10 cellular contexts compared by ENCODE assay signal in the genomic region with DNA sequence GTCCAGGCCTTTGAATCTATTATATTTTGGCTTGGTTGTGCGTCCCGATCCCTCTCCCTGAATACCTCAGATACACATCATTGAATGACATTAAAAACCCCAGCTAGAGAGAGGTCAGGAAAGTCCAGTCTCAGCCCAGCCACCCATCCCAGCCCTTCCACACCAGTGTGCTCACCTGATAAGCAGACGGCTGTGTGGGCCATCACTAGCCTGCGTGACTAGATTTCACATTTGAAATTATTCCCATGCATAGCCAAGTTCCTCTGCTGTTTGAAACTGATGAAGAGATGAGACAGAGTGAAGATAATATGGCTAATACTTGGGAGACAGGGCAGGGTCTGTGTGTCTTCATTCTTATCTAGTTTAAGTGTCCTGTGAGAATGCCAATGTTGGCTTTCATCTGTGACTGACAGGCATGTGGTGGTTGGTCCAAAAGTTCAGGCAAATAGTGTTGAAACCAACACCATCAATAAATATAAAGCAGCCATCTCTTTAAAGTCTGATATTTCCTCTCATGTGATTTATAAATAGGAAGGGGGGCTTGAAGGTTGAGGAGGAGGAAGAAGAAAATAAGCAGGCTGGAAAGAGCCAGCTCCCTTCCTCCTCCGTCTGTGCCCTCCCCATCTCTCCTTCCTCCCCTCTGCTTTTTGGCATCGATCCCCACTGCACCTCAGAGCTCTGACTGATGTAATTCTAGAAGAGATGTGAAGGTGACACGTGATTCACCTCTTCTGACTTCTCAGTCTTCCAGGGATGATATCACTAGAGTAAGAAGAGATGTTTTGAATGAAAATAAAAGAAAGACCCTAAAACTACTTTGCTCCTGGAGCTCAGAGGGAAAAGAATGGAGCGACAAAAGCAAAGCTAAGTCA. TPM values are rescaled to one million over a fixed set of nuclear protein-coding genes. Genes with fewer than 3 reads are reported as not detected.
DNase-seq lines count a peak whose midpoint lies in the region; ATAC-seq and TF ChIP-seq lines count a peak whose summit lies in the region.
"Had no signal": no experiment of that assay in that cellular context is flagged by ENCODE, and none has a peak within 500 bp of the region (broad histone marks: within the 10 kb centered on the region; RNA-seq: fewer than 3 reads in every experiment).

No MANE protein-coding gene starts in this region.

- no peak for TF ChIP-seq EP300 in Ishikawa (IDR thresholded peaks at IDR 0.05; ENCODE audit: borderline replicate concordance)

- peaks cover 48% of the 10 kb centered on the region for H3K4me1 Mint-ChIP-seq in mesothelial cell of epicardium
- H3K4me1 Mint-ChIP-seq in naive thymus-derived CD4-positive, alpha-beta T cell = peaks cover 19 to 32% (median 25%) of the 10 kb centered on the region in 7 donors

- H3K27ac ChIP-seq in VCaP = peak overlapping the region; percentile 67
- H3K27ac ChIP-seq in naive thymus-derived CD4-positive, alpha-beta T cell (ENCODE audit: low read depth, low read length) = no peak overlapping the region

- in situ Hi-C loops in Caki2 (cut with HindIII; ENCODE audit: low pct_unique_long_range_greater_than_20kb, low sequenced_read_pairs) = no loop called here

- intact Hi-C loops in naive thymus-derived CD4-positive, alpha-beta T cell (cut with micrococcal nuclease) = no loop called here

- CTCF ChIA-PET in naive thymus-derived CD4-positive, alpha-beta T cell (lab: Charles Lee) = interaction anchor here (0.6 to 1.7 kb wide), 3 partner anchors 14 to 68 kb away, joined by 3 to 5 read pairs (median 3); a partner anchor contains a TSS

- no peaks in the 10 kb centered on the region for H3K36me3 Mint-ChIP-seq in mesothelial cell of epicardium
- H3K36me3 Mint-ChIP-seq in naive thymus-derived CD4-positive, alpha-beta T cell = no peaks in the 10 kb centered on the region

- H3K27ac Mint-ChIP-seq in mesothelial cell of epicardium = peak overlapping the region; percentile 51
- no peak overlapping the region for H3K27ac Mint-ChIP-seq in naive thymus-derived CD4-positive, alpha-beta T cell

- DNase-seq in Caki2 (ENCODE audit: low read depth) (peak; percentile 41), mesothelial cell of epicardium (ENCODE audit: low spot score in 2 of 2, unreplicated experiment in 2 of 2) (no peak), SHP77 treated with DMSO at 0.1 percent for 48 hours (lab: John Stamatoyannopoulos, UW) (no peak)
- no peak for DNase-seq in stimulated activated CD4-positive, alpha-beta T cell treated with anti-CD3 and anti-CD28 coated beads, Interleukin-2, amount 100 ng/mL, for 24 hours
- DNase-seq in naive thymus-derived CD4-positive, alpha-beta T cell = no peak
- DNase-seq: Caco-2, islet precursor cell had no signal

- H3K4me3 Mint-ChIP-seq in mesothelial cell of epicardium = no peak overlapping the region
- H3K4me3 Mint-ChIP-seq in naive thymus-derived CD4-positive, alpha-beta T cell = no peak overlapping the region

- H3K4me3 ChIP-seq in naive thymus-derived CD4-positive, alpha-beta T cell (ENCODE audit: low read length) = no peak overlapping the region

- TF ChIP-seq RAD21 in Ishikawa (IDR thresholded peaks at IDR 0.05; ENCODE audit: low read depth) = no peak

- H3K27me3 ChIP-seq in naive thymus-derived CD4-positive, alpha-beta T cell (ENCODE audit: control insufficient read depth in 2 of 2, insufficient read depth in 2 of 2, low read length in 2 of 2) = no peaks in the 10 kb centered on the region

- POLR2A ChIA-PET in naive thymus-derived CD4-positive, alpha-beta T cell (lab: Charles Lee) = no interaction called here

- no peaks in the 10 kb centered on the region for H3K9me3 Mint-ChIP-seq in mesothelial cell of epicardium
- peaks cover 0 to 2% (median 0%) of the 10 kb centered on the region in 11 donors for H3K9me3 Mint-ChIP-seq in naive thymus-derived CD4-positive, alpha-beta T cell

- H3K4me1 ChIP-seq in naive thymus-derived CD4-positive, alpha-beta T cell (ENCODE audit: control insufficient read depth in 2 of 2, insufficient read depth in 2 of 2, low read length in 2 of 2) = peaks cover 12 to 14% of the 10 kb centered on the region in 2 donors

- H3K36me3 ChIP-seq in naive thymus-derived CD4-positive, alpha-beta T cell (ENCODE audit: control insufficient read depth in 2 of 3, insufficient read depth in 3 of 3, low read length in 3 of 3) = no peaks in the 10 kb centered on the region

- no peak for ATAC-seq in HG03045 (IDR thresholded peaks at IDR 0.05; ENCODE audit: unreplicated experiment)
- ATAC-seq in naive thymus-derived CD4-positive, alpha-beta T cell = no peak

- TF ChIP-seq CTCF in VCaP (conservative IDR thresholded peaks at IDR 0.05) (no peak), mesothelial cell of epicardium (IDR thresholded peaks at IDR 0.05; ENCODE audit: unreplicated experiment) (no peak)

- peaks cover 7% of the 10 kb centered on the region for H3K27me3 Mint-ChIP-seq in mesothelial cell of epicardium (ENCODE audit: low read depth)
- peaks cover 0 to 36% (median 5%) of the 10 kb centered on the region in 5 donors for H3K27me3 Mint-ChIP-seq in naive thymus-derived CD4-positive, alpha-beta T cell

- H3K9me3 ChIP-seq in naive thymus-derived CD4-positive, alpha-beta T cell (ENCODE audit: control insufficient read depth in 2 of 3, low read length in 3 of 3) = no peaks in the 10 kb centered on the region
- H3K9me3 ChIP-seq: Caco-2 had no signal

TF ChIP-seq in Ishikawa, 13 proteins besides CTCF, POLR2A, EP300 and RAD21:
- TF ChIP-seq FOXM1 (IDR thresholded peaks at IDR 0.05; ENCODE audit: borderline replicate concordance, low read depth) (no peak), CREB1 (IDR thresholded peaks at IDR 0.05; ENCODE audit: low read depth) (no peak), NFIC (IDR thresholded peaks at IDR 0.05) (peak; percentile 82)
- TF ChIP-seq, protein P1, sequence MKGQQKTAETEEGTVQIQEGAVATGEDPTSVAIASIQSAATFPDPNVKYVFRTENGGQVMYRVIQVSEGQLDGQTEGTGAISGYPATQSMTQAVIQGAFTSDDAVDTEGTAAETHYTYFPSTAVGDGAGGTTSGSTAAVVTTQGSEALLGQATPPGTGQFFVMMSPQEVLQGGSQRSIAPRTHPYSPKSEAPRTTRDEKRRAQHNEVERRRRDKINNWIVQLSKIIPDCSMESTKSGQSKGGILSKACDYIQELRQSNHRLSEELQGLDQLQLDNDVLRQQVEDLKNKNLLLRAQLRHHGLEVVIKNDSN (IDR thresholded peaks at IDR 0.05) = peak; percentile 84

RNA-seq across cellular contexts. Expression of a gene that starts 5.1 kb away (rescaled TPM):
- 2.9 and 7.5 TPM in 2 replicates for total RNA-seq in Caki2 (2014; rRNA removed; shearing (Covaris generic); ENCODE audit: low replicate concordance)
- 10.5 to 11.3 TPM (median 11.0 TPM) in 3 replicates for total RNA-seq in mesothelial cell of epicardium
- 1 to 10 TPM; 1.8 to 5.2 (median 3.5) TPM for total RNA-seq in naive thymus-derived CD4-positive, alpha-beta T cell
- 1 to 10 TPM; 1.3 to 3.5 TPM for polyA plus RNA-seq in naive thymus-derived CD4-positive, alpha-beta T cell

RNA-seq across cellular contexts. Expression of a gene that starts 18.7 kb away (rescaled TPM):
- total RNA-seq in Caki2 (2014; rRNA removed; shearing (Covaris generic); ENCODE audit: low replicate concordance) = 39.6 and 47.8 TPM in 2 replicates
- 48.1 to 48.9 TPM (median 48.2 TPM) in 3 replicates for total RNA-seq in mesothelial cell of epicardium
- 10 to 100 TPM; 33.5 to 59.2 (median 54.9) TPM for total RNA-seq in naive thymus-derived CD4-positive, alpha-beta T cell
- polyA plus RNA-seq in naive thymus-derived CD4-positive, alpha-beta T cell = 10 to 100 TPM; 18.4 to 41.7 TPM

RNA-seq across cellular contexts. Expression of a gene that starts 57.5 kb away (rescaled TPM):
- 4.0 and 17.5 TPM in 2 replicates for total RNA-seq in Caki2 (2014; rRNA removed; shearing (Covaris generic); ENCODE audit: low replicate concordance)
- total RNA-seq in mesothelial cell of epicardium = 25.6 to 27.9 TPM (median 26.8 TPM) in 3 replicates
- total RNA-seq in naive thymus-derived CD4-positive, alpha-beta T cell = 1 to 10 TPM in 4 of 5 experiments, under 1 TPM in 1; 0.86 to 2.6 (median 1.4) TPM
- under 1 TPM; 0.33 to 0.37 TPM for polyA plus RNA-seq in naive thymus-derived CD4-positive, alpha-beta T cell
